Comparison of ENCODE assay signal across 26 cellular contexts in genomic region chr11:86468169-86468568, GRCh38.
"Had no signal": no experiment of that assay in that cellular context is flagged by ENCODE, and none has a peak within 500 bp of the region (broad histone marks: within the 10 kb centered on the region; RNA-seq: fewer than 3 reads in every experiment).

No MANE protein-coding gene starts in this region.

- H3K4me1 ChIP-seq: left lung, pancreas, prostate gland, spleen, uterus had no signal

- H3K36me3 ChIP-seq: lower lobe of right lung, pancreas, prostate gland, spleen, suprapubic skin, thoracic aorta, uterus had no signal

- DNase-seq: hypothalamus; immature natural killer cell; kidney; left colon; left lung; lower lobe of right lung; mammary epithelial cell; mesenchymal stem cell; naive B cell; pancreas; posterior cingulate gyrus; retina; right cardiac atrium; small intestine; spleen; stimulated activated CD4-positive, alpha-beta T cell treated with anti-CD3 and anti-CD28 coated beads, Interleukin-4, amount 100 ng/mL, for 24 hours; stimulated activated naive CD4-positive, alpha-beta T cell; tibial artery; uterus had no signal

- ATAC-seq: left colon; left lung; lower lobe of right lung; natural killer cell treated with Interleukin-12 subunit alpha and Interleukin-12 subunit beta and Interleukin-15 and Interleukin-18, amount 100 ng/mL, for 72 hours; pancreas; right cardiac atrium; sciatic nerve; stimulated activated effector memory CD8-positive, alpha-beta T cell treated with anti-CD3 and anti-CD28 coated beads, Interleukin-12 subunit alpha, Interleukin-12 subunit beta, amount 100 ng/mL, for 72 hours had no signal

- H3K4me3 ChIP-seq: left lung, lower lobe of right lung, pancreas, prostate gland, spleen, suprapubic skin, thoracic aorta, tibial artery, uterus had no signal

- FAIRE-seq: islet of Langerhans, kidney, pancreas, small intestine had no signal

- H3K27me3 ChIP-seq: left lung, pancreas, spleen, suprapubic skin, tibial artery, uterus had no signal

- H3K27ac ChIP-seq: left lung, lower lobe of right lung, pancreas, prostate gland, spleen, suprapubic skin, thoracic aorta, tibial artery, uterus had no signal

- H3K9me3 ChIP-seq: left lung, lower lobe of right lung, pancreas, prostate gland, spleen, suprapubic skin, thoracic aorta, tibial artery, uterus had no signal
